ENCODE assay signal across 23 cellular contexts in the genomic region with DNA sequence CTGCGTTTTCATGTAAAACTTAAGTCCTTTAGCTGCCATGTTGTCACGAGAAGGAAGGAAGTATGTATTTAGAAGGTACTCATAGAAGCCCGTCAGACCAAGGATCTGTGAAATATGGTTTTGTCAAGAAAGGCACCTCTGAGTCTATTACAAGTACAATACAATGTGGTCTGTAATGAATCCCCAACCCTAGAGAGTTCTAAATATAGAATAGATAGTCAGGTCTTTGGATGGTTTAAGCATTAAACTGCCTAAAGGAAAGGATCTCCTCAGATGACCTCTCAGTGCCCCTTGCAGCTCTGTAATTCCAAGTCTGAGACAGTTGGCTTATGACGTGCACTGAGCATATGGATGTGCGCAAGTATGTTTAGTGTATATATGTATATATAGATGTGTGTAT.
"Had no signal": no experiment of that assay in that cellular context is flagged by ENCODE, and none has a peak within 500 bp of the region (broad histone marks: within the 10 kb centered on the region; RNA-seq: fewer than 3 reads in every experiment).

No MANE protein-coding gene starts in this region.

- H3K27me3 ChIP-seq: dorsolateral prefrontal cortex, hepatocyte, ovary, stomach, thyroid gland, vagina had no signal

- H3K27ac ChIP-seq: dorsolateral prefrontal cortex, hepatocyte, lower lobe of right lung, ovary, stomach, thyroid gland, vagina had no signal

- H3K4me1 ChIP-seq: lower lobe of right lung, stomach, thyroid gland, vagina had no signal

- FAIRE-seq: colon, frontal cortex, kidney had no signal

- H3K4me3 ChIP-seq: dorsolateral prefrontal cortex, hepatocyte, lower lobe of right lung, ovary, smooth muscle cell, stomach, thyroid gland, vagina had no signal

- DNase-seq: dorsolateral prefrontal cortex; effector CD4-positive, alpha-beta T cell; head of caudate nucleus; kidney; lower lobe of right lung; naive thymus-derived CD8-positive, alpha-beta T cell; nephron progenitor cell; occipital lobe; ovary; posterior cingulate gyrus; retina; stimulated activated CD4-positive, alpha-beta T cell treated with anti-CD3 and anti-CD28 coated beads, Interleukin-12 subunit alpha, Interleukin-12 subunit beta, amount 100 ng/mL, for 4 hours; stimulated activated CD4-positive, alpha-beta T cell treated with anti-CD3 and anti-CD28 coated beads, Interleukin-1b, Interleukin-23, amount 100 ng/mL, for 48 hours; stimulated activated CD4-positive, alpha-beta T cell treated with anti-CD3 and anti-CD28 coated beads, Interleukin-4, amount 100 ng/mL, for 24 hours; stimulated activated naive CD4-positive, alpha-beta T cell treated with Interleukin-2 at 50 U/mL for 16 hours; stomach; thyroid gland; trophoblast cell had no signal

- H3K4me2 ChIP-seq: hepatocyte, smooth muscle cell had no signal

- H2AFZ ChIP-seq: hepatocyte had no signal

- H3K9me3 ChIP-seq: lower lobe of right lung, ovary, stomach, thyroid gland, vagina had no signal

- H3K36me3 ChIP-seq: lower lobe of right lung, ovary, stomach, thyroid gland, vagina had no signal
